Comparison of ENCODE assay signal across 8 cellular contexts in the genomic region with DNA sequence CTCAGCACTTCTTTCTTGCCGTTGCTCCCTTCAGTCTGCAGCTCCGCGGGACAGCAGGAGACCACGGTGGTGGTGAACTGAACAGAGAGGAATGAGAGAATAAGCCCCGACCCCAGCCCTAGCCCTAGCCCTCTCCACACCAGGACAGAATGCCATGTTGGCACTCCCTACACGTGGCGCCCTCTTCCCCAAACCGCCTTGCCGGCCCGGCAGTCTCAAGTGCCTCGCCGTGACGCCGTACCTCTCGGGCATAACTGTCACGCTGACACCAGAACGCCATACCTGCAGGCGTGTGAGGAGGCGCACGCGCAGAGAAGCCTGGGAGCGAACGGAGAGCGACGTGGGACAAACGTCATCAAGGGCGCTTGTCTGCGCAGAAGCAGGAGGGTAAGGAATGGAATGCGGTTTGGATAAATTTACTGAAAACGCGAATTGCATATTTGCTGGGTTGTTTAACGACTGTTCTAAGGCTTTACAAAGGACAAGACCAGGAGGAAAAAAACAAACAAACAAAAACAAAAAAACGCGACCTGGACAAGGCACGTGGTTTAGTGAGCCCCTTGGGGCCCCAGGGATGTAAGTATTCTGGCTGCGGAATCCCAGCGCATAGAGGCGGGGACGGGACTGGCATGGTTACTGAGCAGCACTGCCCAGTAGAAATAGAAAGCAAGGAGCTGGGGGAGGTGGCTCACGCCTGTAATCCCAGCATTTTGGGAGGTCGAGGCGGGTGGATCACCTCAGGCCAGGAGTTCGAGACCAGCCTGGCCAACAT. TPM values are rescaled to one million over a fixed set of nuclear protein-coding genes. Genes with fewer than 3 reads are reported as not detected.
DNase-seq lines count a peak whose midpoint lies in the region; ATAC-seq and TF ChIP-seq lines count a peak whose summit lies in the region.

A gene with protein sequence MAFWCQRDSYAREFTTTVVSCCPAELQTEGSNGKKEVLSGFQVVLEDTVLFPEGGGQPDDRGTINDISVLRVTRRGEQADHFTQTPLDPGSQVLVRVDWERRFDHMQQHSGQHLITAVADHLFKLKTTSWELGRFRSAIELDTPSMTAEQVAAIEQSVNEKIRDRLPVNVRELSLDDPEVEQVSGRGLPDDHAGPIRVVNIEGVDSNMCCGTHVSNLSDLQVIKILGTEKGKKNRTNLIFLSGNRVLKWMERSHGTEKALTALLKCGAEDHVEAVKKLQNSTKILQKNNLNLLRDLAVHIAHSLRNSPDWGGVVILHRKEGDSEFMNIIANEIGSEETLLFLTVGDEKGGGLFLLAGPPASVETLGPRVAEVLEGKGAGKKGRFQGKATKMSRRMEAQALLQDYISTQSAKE (minus strand): TSS at position 294 of the 772 bp plus-strand sequence. CDS start 14 bp downstream, at position 280.

- no peaks in the 10 kb centered on the region for H3K27me3 Mint-ChIP-seq in activated CD4-positive, alpha-beta T cell treated with anti-CD3 and anti-CD28 coated beads for 36 hours
- no peaks in the 10 kb centered on the region for H3K27me3 Mint-ChIP-seq in chondrocyte (ENCODE audit: low read depth)

- CTCF ChIA-PET in AG04449 (lab: Yijun Ruan, JAX), result interaction anchor here (0.8 to 1.5 kb wide), 5 partner anchors 9 to 44 kb away, joined by 3 to 4 read pairs (median 4); no protein-coding TSS in a partner anchor
- CTCF ChIA-PET in activated CD4-positive, alpha-beta T cell treated with anti-CD3 and anti-CD28 coated beads for 36 hours (lab: Charles Lee), result interaction anchor here (0.7 to 1.7 kb wide), 3 partner anchors 16 to 139 kb away, joined by 3 to 9 read pairs (median 4); a partner anchor contains a TSS

- peaks cover 22% of the 10 kb centered on the region for H3K4me1 Mint-ChIP-seq in activated CD4-positive, alpha-beta T cell treated with anti-CD3 and anti-CD28 coated beads for 36 hours
- peaks cover 16% of the 10 kb centered on the region for H3K4me1 Mint-ChIP-seq in chondrocyte (ENCODE audit: low read depth)

- H3K27ac Mint-ChIP-seq in activated CD4-positive, alpha-beta T cell treated with anti-CD3 and anti-CD28 coated beads for 36 hours, result peak within 1 kb of the TSS; percentile 90
- H3K27ac Mint-ChIP-seq in chondrocyte (ENCODE audit: unreplicated experiment), result peak within 1 kb of the TSS; percentile 97

- H3K4me3 Mint-ChIP-seq in activated CD4-positive, alpha-beta T cell treated with anti-CD3 and anti-CD28 coated beads for 36 hours, result peak within 1 kb of the TSS; percentile 93
- peak within 1 kb of the TSS; percentile 86 for H3K4me3 Mint-ChIP-seq in chondrocyte (ENCODE audit: unreplicated experiment)

- H3K36me3 Mint-ChIP-seq in activated CD4-positive, alpha-beta T cell treated with anti-CD3 and anti-CD28 coated beads for 36 hours (ENCODE audit: low read depth), result peaks cover 33% of the 10 kb centered on the region
- peaks cover 15% of the 10 kb centered on the region for H3K36me3 Mint-ChIP-seq in chondrocyte (ENCODE audit: low read depth)

- ATAC-seq in GM19035 (IDR thresholded peaks at IDR 0.05; ENCODE audit: unreplicated experiment) (peak; percentile 85), HG03442 (IDR thresholded peaks at IDR 0.05; ENCODE audit: unreplicated experiment) (peak; percentile 79)
- peak; percentile 95 for ATAC-seq in activated CD4-positive, alpha-beta T cell treated with anti-CD3 and anti-CD28 coated beads for 36 hours

- POLR2A ChIA-PET in AG04449 (lab: Yijun Ruan, JAX), result interaction anchor here (0.6 to 1.0 kb wide), 3 partner anchors 11 to 34 kb away, joined by 3 to 4 read pairs (median 3); a partner anchor contains a TSS
- POLR2A ChIA-PET in activated CD4-positive, alpha-beta T cell treated with anti-CD3 and anti-CD28 coated beads for 36 hours (lab: Charles Lee), result interaction anchor here (0.8 to 1.0 kb wide), 2 partner anchors 34 to 378 kb away, joined by 3 to 5 read pairs; a partner anchor contains a TSS

- intact Hi-C loops in activated CD4-positive, alpha-beta T cell treated with anti-CD3 and anti-CD28 coated beads for 36 hours (cut with DNase I, micrococcal nuclease), result loop anchor here (1.0 kb wide), 9 partner anchors 16 to 402 kb away; a partner anchor contains a TSS

- H3K9me3 Mint-ChIP-seq in activated CD4-positive, alpha-beta T cell treated with anti-CD3 and anti-CD28 coated beads for 36 hours (ENCODE audit: low read depth), result no peaks in the 10 kb centered on the region
- no peaks in the 10 kb centered on the region for H3K9me3 Mint-ChIP-seq in chondrocyte (ENCODE audit: low read depth)

- peak within 1 kb of the TSS; percentile 91 for H3K4me3 ChIP-seq in AG04449 (ENCODE audit: low read depth, low read length)

- peak; percentile 71 for DNase-seq in AG04449 (ENCODE audit: low read depth, low spot score)
- peak; percentile 86 to 94 for DNase-seq in NCI-H524 (lab: John Stamatoyannopoulos, UW)
- peak; percentile 95 for DNase-seq in activated CD4-positive, alpha-beta T cell treated with anti-CD3 and anti-CD28 coated beads for 36 hours
- peak; percentile 96 for DNase-seq in chondrocyte (ENCODE audit: low spot score)
- DNase-seq in kidney glomerular epithelial cell (lab: John Stamatoyannopoulos, UW), result peak; percentile 85
- peak; percentile 86 to 87 for DNase-seq in stimulated activated CD4-positive, alpha-beta T cell treated with anti-CD3 and anti-CD28 coated beads, Interleukin-15, amount 100 ng/mL, for 48 hours (ENCODE audit: low read depth in 2 of 2)

- TF ChIP-seq CTCF in AG04449 (IDR thresholded peaks at IDR 0.05; ENCODE audit: insufficient read depth, low read length, missing control alignments) (no peak), chondrocyte (IDR thresholded peaks at IDR 0.05) (no peak)

RNA-seq across cellular contexts. Expression of the gene that starts here (rescaled TPM):
- 10 to 100 TPM; 40.8 to 58.6 TPM for total RNA-seq in activated CD4-positive, alpha-beta T cell treated with anti-CD3 and anti-CD28 coated beads for 36 hours
- 39.1 to 44.4 TPM (median 44.0 TPM) in 3 replicates for total RNA-seq in chondrocyte

Comparison
In these comparisons a context has a peak if more than half of its experiments do, and no peak if none do; other contexts are left out.
1. Peak in every context shown above with its lines: DNase-seq, ATAC-seq and H3K4me3 ChIP-seq.